ENCODE assay signal across 8 cellular contexts in genomic region chr4:151760713-151761661, GRCh38. TPM values are rescaled to one million over a fixed set of nuclear protein-coding genes. Genes with fewer than 3 reads are reported as not detected.
DNase-seq lines count a peak whose midpoint lies in the region; ATAC-seq and TF ChIP-seq lines count a peak whose summit lies in the region.

A gene with protein sequence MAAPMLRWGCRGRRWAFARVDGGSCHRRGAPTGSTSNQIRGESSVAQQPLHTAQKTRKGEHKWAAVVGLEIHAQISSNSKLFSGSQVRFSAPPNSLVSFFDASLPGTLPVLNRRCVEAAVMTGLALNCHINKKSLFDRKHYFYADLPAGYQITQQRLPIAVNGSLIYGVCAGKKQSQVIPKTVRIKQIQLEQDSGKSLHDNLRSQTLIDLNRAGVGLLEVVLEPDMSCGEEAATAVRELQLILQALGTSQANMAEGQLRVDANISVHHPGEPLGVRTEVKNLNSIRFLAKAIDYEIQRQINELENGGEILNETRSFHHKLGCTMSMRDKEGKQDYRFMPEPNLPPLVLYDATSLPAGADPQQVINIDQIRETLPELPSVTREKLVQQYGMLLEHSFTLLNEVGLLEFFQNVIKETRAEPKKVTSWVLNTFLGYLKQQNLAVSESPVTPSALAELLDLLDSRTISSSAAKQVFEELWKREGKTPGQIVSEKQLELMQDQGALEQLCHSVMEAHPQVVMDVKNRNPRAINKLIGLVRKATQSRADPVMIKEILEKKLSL (minus strand): TSS chr4:151761007. CDS start chr4:151760982, 25 bp downstream.

- no peaks in the 10 kb centered on the region for H4K20me1 ChIP-seq in PC-3 (ENCODE audit: low read length)

- H3K9me3 ChIP-seq in PC-3 (ENCODE audit: low read length) = no peaks in the 10 kb centered on the region

- POLR2A ChIA-PET in PC-3 (lab: Charles Lee; ENCODE audit: unreplicated experiment) = interaction anchor here (0.6 kb wide), 1 partner anchor 10 kb away, joined by 4 read pairs; no protein-coding TSS in a partner anchor

- peak within 1 kb of the TSS; percentile 95 for H3K4me2 ChIP-seq in PC-3 (ENCODE audit: low read length)

- no peaks in the 10 kb centered on the region for H3K27me3 ChIP-seq in PC-3 (ENCODE audit: low read length)

- intact Hi-C loops in PC-3 (cut with micrococcal nuclease) = loop anchor here (2.0 to 10.0 kb wide), 4 partner anchors 231 to 624 kb away; no protein-coding TSS in a partner anchor

- CTCF ChIA-PET in PC-3 (lab: Charles Lee) = no interaction called here

- H3K27ac ChIP-seq in PC-3 (ENCODE audit: low read length) = peak within 1 kb of the TSS; percentile 34; the same call in 1 of the 2 replicates

- H3K9me2 ChIP-seq in PC-3 (replicated peaks; ENCODE audit: low read length) = no peaks in the 10 kb centered on the region

- H3K36me3 ChIP-seq in PC-3 (ENCODE audit: low read depth, low read length) = no peaks in the 10 kb centered on the region

- H3F3A ChIP-seq in PC-3 (ENCODE audit: low read length, unreplicated experiment) = no peaks in the 10 kb centered on the region

- TF ChIP-seq CTCF in PC-3 (conservative IDR thresholded peaks at IDR 0.05; ENCODE audit: low read depth, low read length) (peak; percentile 44), epithelial cell of proximal tubule (conservative IDR thresholded peaks at IDR 0.05; ENCODE audit: low read depth, low read length) (peak; percentile 53)

- peak; percentile 100 for ATAC-seq in GM21619 (IDR thresholded peaks at IDR 0.05; ENCODE audit: unreplicated experiment)
- ATAC-seq in PC-3 = peak; percentile 99

- peak within 1 kb of the TSS; percentile 87 for H2AFZ ChIP-seq in PC-3 (ENCODE audit: low read length)

- H3K4me1 ChIP-seq in PC-3 (ENCODE audit: insufficient read depth, low read length) = peaks cover 3% of the 10 kb centered on the region; the same call in 1 of the 2 replicates

- DNase-seq in DMS53 treated with DMSO at 0.1 percent for 48 hours (lab: John Stamatoyannopoulos, UW; ENCODE audit: unreplicated experiment) = peak; percentile 91
- DNase-seq in Jurkat, Clone E6-1 (ENCODE audit: low read depth, low spot score) = peak; percentile 98
- DNase-seq in PC-3 = peak; percentile 94
- peak; percentile 83 for DNase-seq in activated T-cell treated with anti-CD3 and anti-CD28 coated beads for 48 hours (ENCODE audit: low read depth)
- DNase-seq in epithelial cell of proximal tubule (ENCODE audit: low read depth) = peak; percentile 85
- peak; percentile 96 for DNase-seq in mucosa of gallbladder (ENCODE audit: low spot score)
- DNase-seq in stimulated activated CD8-positive, alpha-beta memory T cell treated with anti-CD3 and anti-CD28 coated beads, Interleukin-4, amount 100 ng/mL, for 4 hours (ENCODE audit: low read depth in 2 of 2, low spot score in 1 of 2) = peak; percentile 81 to 87

- peak within 1 kb of the TSS; percentile 88 for H3K4me3 ChIP-seq in Jurkat, Clone E6-1 (ENCODE audit: low read length)
- peak within 1 kb of the TSS; percentile 96 for H3K4me3 ChIP-seq in PC-3 (ENCODE audit: low read length)
- peak within 1 kb of the TSS; percentile 90 for H3K4me3 ChIP-seq in epithelial cell of proximal tubule (ENCODE audit: low read depth, low read length)

- H3K79me2 ChIP-seq in PC-3 (ENCODE audit: low read length) = peaks cover 8% of the 10 kb centered on the region; the same call in 1 of the 2 replicates

- peak within 1 kb of the TSS; percentile 96 for H3K9ac ChIP-seq in PC-3 (ENCODE audit: low read length)

- BruUV-seq in PC-3 (replicated peaks; lab: Mats Ljungman, UMichigan) = no TSS peak

RNA-seq across cellular contexts. Expression of the gene that starts here (rescaled TPM):
- polyA plus RNA-seq in Jurkat, Clone E6-1 (2012; ENCODE audit: insufficient read depth, insufficient read length) = 30.1 TPM
- total RNA-seq in PC-3 (2014; rRNA removed) = 20.4 and 22.7 TPM in 2 replicates
- total RNA-seq in epithelial cell of proximal tubule = 20.9 and 29.0 TPM in 2 replicates
- 13.5 TPM for total RNA-seq in mucosa of gallbladder

Comparison
In these comparisons a context has a peak if more than half of its experiments do, and no peak if none do; other contexts are left out.
1. Peak in every context shown above with its lines: DNase-seq, ATAC-seq, H3K4me3 ChIP-seq and H3K27ac ChIP-seq.